Comparison of ENCODE assay signal across 9 cellular contexts in the genomic region with DNA sequence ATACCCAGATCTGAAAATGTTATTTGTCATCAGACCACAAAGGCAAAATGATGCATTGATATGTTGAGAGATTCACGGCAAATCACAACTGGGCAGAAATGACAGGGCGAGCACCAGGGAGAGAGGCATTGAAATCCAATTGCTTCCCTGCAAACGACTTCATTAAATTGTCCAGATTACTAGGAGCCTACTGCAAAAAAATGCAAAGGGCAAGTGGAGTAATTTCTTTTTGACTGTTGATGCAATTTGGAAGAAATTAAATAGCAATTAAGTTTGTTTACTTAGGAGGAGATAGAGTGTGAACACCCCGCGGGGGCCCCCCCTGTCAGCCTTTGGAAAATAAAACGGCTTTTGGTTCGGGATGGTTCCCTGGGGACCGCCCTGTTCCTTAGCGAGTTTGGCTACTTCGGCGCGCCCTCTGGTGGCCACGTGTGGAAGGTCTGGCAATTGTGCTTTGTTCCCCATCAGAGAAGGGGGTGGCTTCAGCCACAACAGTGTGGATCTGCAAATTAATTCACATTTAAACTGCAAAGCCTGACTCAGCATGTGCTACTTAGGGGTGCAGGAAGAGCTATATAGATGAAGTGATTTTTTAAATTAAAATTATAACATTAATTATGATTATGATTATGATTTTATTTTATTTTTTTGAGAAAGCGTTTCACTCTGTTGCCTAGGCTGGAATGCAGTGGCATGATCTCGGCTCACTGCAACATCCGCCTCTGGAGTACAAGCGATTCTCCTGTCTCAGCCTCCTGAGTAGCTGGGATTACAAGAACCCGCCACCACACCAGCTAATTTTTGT. TPM values are rescaled to one million over a fixed set of nuclear protein-coding genes. Genes with fewer than 3 reads are reported as not detected.
DNase-seq lines count a peak whose midpoint lies in the region; ATAC-seq and TF ChIP-seq lines count a peak whose summit lies in the region.
"Had no signal": no experiment of that assay in that cellular context is flagged by ENCODE, and none has a peak within 500 bp of the region (broad histone marks: within the 10 kb centered on the region; RNA-seq: fewer than 3 reads in every experiment).

No MANE protein-coding gene starts in this region.

- 22% methylated on average over 18 of the region's 18 CpGs for WGBS in SK-N-SH (ENCODE audit: low lambda C conversion rate)
- 18 to 21% (median 19%) methylated on average over 18 of the region's 18 CpGs for WGBS in ovary, 3 donors
- 22% methylated on average over 18 of the region's 18 CpGs for WGBS in testis, 2 donors

- H3K9ac ChIP-seq in MM.1S (ENCODE audit: low read length) (no peak overlapping the region), SK-N-SH (no peak overlapping the region)

- peak; percentile 90 for TF ChIP-seq CTCF in MM.1S (IDR thresholded peaks at IDR 0.05; ENCODE audit: low read length)
- peak; percentile 96 for TF ChIP-seq CTCF in SK-N-SH (IDR thresholded peaks at IDR 0.05)
- TF ChIP-seq CTCF in glutamatergic neuron (IDR thresholded peaks at IDR 0.05; ENCODE audit: partially characterized antibody, unreplicated experiment): peak; percentile 99
- TF ChIP-seq CTCF in ovary (IDR thresholded peaks at IDR 0.05): peak; percentile 64 to 86 (median 67)
- TF ChIP-seq CTCF in testis (IDR thresholded peaks at IDR 0.05): peak; percentile 84 to 93 (median 87)

- no peak for ATAC-seq in HG02884 (IDR thresholded peaks at IDR 0.05; ENCODE audit: unreplicated experiment)

- peak; percentile 87 for DNase-seq in ELF-1 (ENCODE audit: low read depth, low spot score)
- peak; percentile 68 for DNase-seq in MM.1S
- DNase-seq in SK-N-SH: peak; percentile 84
- peak; percentile 89 for DNase-seq in activated naive CD4-positive, alpha-beta T cell treated with anti-CD3 and anti-CD28 coated beads for 36 hours
- DNase-seq in glutamatergic neuron: peak; percentile 94
- peak; percentile 67 to 88 (median 83) for DNase-seq in ovary
- DNase-seq in testis: peak; percentile 91

- H3K27me3 ChIP-seq in MM.1S (replicated peaks; ENCODE audit: insufficient read depth, low read length): no peaks in the 10 kb centered on the region
- no peaks in the 10 kb centered on the region for H3K27me3 ChIP-seq in SK-N-SH (ENCODE audit: insufficient read depth)
- no peaks in the 10 kb centered on the region for H3K27me3 ChIP-seq in ovary
- H3K27me3 ChIP-seq in testis: no peaks in the 10 kb centered on the region

- H4K20me1 ChIP-seq in MM.1S (ENCODE audit: insufficient read depth, low read length): no peaks in the 10 kb centered on the region
- no peaks in the 10 kb centered on the region for H4K20me1 ChIP-seq in SK-N-SH (ENCODE audit: insufficient read depth)

- TF ChIP-seq EP300 in SK-N-SH (IDR thresholded peaks at IDR 0.05; ENCODE audit: borderline replicate concordance in 1 of 2, low read depth in 1 of 2, low read length in 1 of 2): no peak
- TF ChIP-seq EP300 in ovary (IDR thresholded peaks at IDR 0.05): no peak

- H3K36me3 Mint-ChIP-seq in activated naive CD4-positive, alpha-beta T cell treated with anti-CD3 and anti-CD28 coated beads for 36 hours (ENCODE audit: low read depth): no peaks in the 10 kb centered on the region
- H3K36me3 Mint-ChIP-seq in glutamatergic neuron (ENCODE audit: unreplicated experiment): no peaks in the 10 kb centered on the region

- H3K4me1 ChIP-seq in MM.1S (ENCODE audit: low read length): no peaks in the 10 kb centered on the region
- peaks cover 0 to 5% of the 10 kb centered on the region in 2 experiments; a peak in 1 of 4 replicates for H3K4me1 ChIP-seq in SK-N-SH (ENCODE audit: control insufficient read depth in 1 of 2, insufficient read depth in 2 of 2, low read depth in 1 of 2, low read length in 1 of 2)
- no peaks in the 10 kb centered on the region for H3K4me1 ChIP-seq in ovary (ENCODE audit: insufficient read depth)
- H3K4me1 ChIP-seq in testis: no peaks in the 10 kb centered on the region

- H3K9me3 ChIP-seq in MM.1S (replicated peaks; ENCODE audit: insufficient read depth, low read length) (no peaks in the 10 kb centered on the region), SK-N-SH (no peaks in the 10 kb centered on the region), ovary (no peaks in the 10 kb centered on the region), testis (no peaks in the 10 kb centered on the region)

- TF ChIP-seq RAD21 in SK-N-SH (IDR thresholded peaks at IDR 0.05; ENCODE audit: low read length): peak; percentile 86

- peaks cover 6% of the 10 kb centered on the region for H3K4me1 Mint-ChIP-seq in activated naive CD4-positive, alpha-beta T cell treated with anti-CD3 and anti-CD28 coated beads for 36 hours (ENCODE audit: low read depth)
- H3K4me1 Mint-ChIP-seq in glutamatergic neuron (ENCODE audit: low read depth, unreplicated experiment): no peaks in the 10 kb centered on the region

- CTCF ChIA-PET in SK-N-SH (lab: Yijun Ruan, JAX): interaction anchor here (0.6 to 5.9 kb wide), 24 partner anchors 9 to 557 kb away, joined by 3 to 24 read pairs (median 4); a partner anchor contains a TSS
- CTCF ChIA-PET in activated naive CD4-positive, alpha-beta T cell treated with anti-CD3 and anti-CD28 coated beads for 36 hours (lab: Charles Lee): interaction anchor here (0.6 to 2.1 kb wide), 16 partner anchors 9 to 168 kb away, joined by 3 to 9 read pairs (median 4); a partner anchor contains a TSS

- no peaks in the 10 kb centered on the region for H3F3A ChIP-seq in MM.1S (ENCODE audit: insufficient read depth, low read length)
- no peaks in the 10 kb centered on the region for H3F3A ChIP-seq in SK-N-SH (replicated peaks; ENCODE audit: insufficient read depth)

- H3K36me3 ChIP-seq in MM.1S (replicated peaks; ENCODE audit: insufficient read depth, low read length) (no peaks in the 10 kb centered on the region), SK-N-SH (replicated peaks in 1 of 2; ENCODE audit: control insufficient read depth in 1 of 2, insufficient read depth in 2 of 2, low read length in 1 of 2) (no peaks in the 10 kb centered on the region), ovary (no peaks in the 10 kb centered on the region), testis (ENCODE audit: low read depth, missing control alignments) (no peaks in the 10 kb centered on the region)

- no peaks in the 10 kb centered on the region for H3K27me3 Mint-ChIP-seq in activated naive CD4-positive, alpha-beta T cell treated with anti-CD3 and anti-CD28 coated beads for 36 hours (ENCODE audit: low read depth)
- H3K27me3 Mint-ChIP-seq in glutamatergic neuron (ENCODE audit: unreplicated experiment): peaks cover 3% of the 10 kb centered on the region

- TF ChIP-seq POLR2A in ovary (IDR thresholded peaks at IDR 0.05) (no peak), testis (IDR thresholded peaks at IDR 0.05) (no peak)

- H3K4me3 Mint-ChIP-seq in activated naive CD4-positive, alpha-beta T cell treated with anti-CD3 and anti-CD28 coated beads for 36 hours: peak overlapping the region; percentile 23
- peak overlapping the region; percentile 51 for H3K4me3 Mint-ChIP-seq in glutamatergic neuron (ENCODE audit: unreplicated experiment)

- H3K27ac ChIP-seq in MM.1S (ENCODE audit: low read length) (no peak overlapping the region), SK-N-SH (ENCODE audit: low read depth in 2 of 2, low read length in 1 of 2) (no peak overlapping the region), ovary (no peak overlapping the region), testis (no peak overlapping the region)

- no peaks in the 10 kb centered on the region for H3K9me3 Mint-ChIP-seq in activated naive CD4-positive, alpha-beta T cell treated with anti-CD3 and anti-CD28 coated beads for 36 hours
- H3K9me3 Mint-ChIP-seq in glutamatergic neuron (ENCODE audit: unreplicated experiment): no peaks in the 10 kb centered on the region

- peak overlapping the region; percentile 73 for H3K4me2 ChIP-seq in MM.1S (ENCODE audit: low read depth, low read length)
- H3K4me2 ChIP-seq in SK-N-SH: peak overlapping the region; percentile 71

- H3K9me2 ChIP-seq in MM.1S (replicated peaks; ENCODE audit: insufficient read depth, low read length) (no peaks in the 10 kb centered on the region), SK-N-SH (no peaks in the 10 kb centered on the region)

- H2AFZ ChIP-seq in MM.1S (ENCODE audit: low read length): peak overlapping the region; percentile 84
- H2AFZ ChIP-seq in SK-N-SH (ENCODE audit: low read depth): peak overlapping the region; percentile 85

- H3K79me2 ChIP-seq in MM.1S (ENCODE audit: low read length) (no peaks in the 10 kb centered on the region), SK-N-SH (ENCODE audit: insufficient read depth) (no peaks in the 10 kb centered on the region)

- intact Hi-C loops in activated naive CD4-positive, alpha-beta T cell treated with anti-CD3 and anti-CD28 coated beads for 36 hours (cut with micrococcal nuclease): loop anchor here (1.0 to 5.0 kb wide), 3 partner anchors 28 to 168 kb away; a partner anchor contains a TSS
- intact Hi-C loops in ovary (cut with DNase I) (loop anchor here in 1 of 4 donors (5.0 kb wide), 1 partner anchor 167 kb away; a partner anchor contains a TSS), testis (cut with DNase I; ENCODE audit: low total_unique reads) (no loop called here)

- H3K27ac Mint-ChIP-seq in activated naive CD4-positive, alpha-beta T cell treated with anti-CD3 and anti-CD28 coated beads for 36 hours: no peak overlapping the region
- no peak overlapping the region for H3K27ac Mint-ChIP-seq in glutamatergic neuron (ENCODE audit: unreplicated experiment)

- H3K4me3 ChIP-seq in MM.1S (ENCODE audit: low read length) (peak overlapping the region; percentile 51), SK-N-SH (ENCODE audit: low read depth in 2 of 2, low read length in 1 of 2) (peak overlapping the region; percentile 37 to 63), ovary (no peak overlapping the region), testis (peak overlapping the region in 1 of 2 donors; percentile 24)

- POLR2A ChIA-PET in SK-N-SH (lab: Yijun Ruan, JAX): interaction anchor here (0.7 kb wide), 1 partner anchor 168 kb away, joined by 3 read pairs; a partner anchor contains a TSS

RNA-seq across cellular contexts. Expression of a gene that starts 14.5 kb away (rescaled TPM):
- polyA plus RNA-seq in SK-N-SH (2012; rRNA removed) (0.66 and 0.93 TPM in 2 replicates), ovary (1 to 10 TPM in 1 of 2 donors, under 1 TPM in 1; 0.38 to 1.1 TPM), testis (ENCODE audit: insufficient read depth, low read depth, low replicate concordance) (33.0 TPM)
- 0.70 and 0.90 TPM in 2 replicates for polyA plus RNA-seq in SK-N-SH (2012; cell fraction: cytosol; rRNA removed)
- 1.5 and 1.7 TPM in 2 replicates for polyA plus RNA-seq in SK-N-SH (2012; cell fraction: nucleus; rRNA removed)
- not detected for total RNA-seq in activated naive CD4-positive, alpha-beta T cell treated with anti-CD3 and anti-CD28 coated beads for 36 hours
- total RNA-seq in glutamatergic neuron (ENCODE audit: unreplicated experiment) (2.5 TPM), ovary (under 1 TPM in 6 of 7 donors, not detected in 1; 0.15 to 0.55 (median 0.31) TPM), testis (10 to 100 TPM in 1 of 2 donors, 1 to 10 TPM in 1; 9.8 to 14.6 TPM)
- total RNA-seq: mononuclear cell had no signal

RNA-seq across cellular contexts. Expression of a gene that starts 43.0 kb away (rescaled TPM):
- polyA plus RNA-seq in SK-N-SH (2012; rRNA removed) (11.2 and 14.8 TPM in 2 replicates), ovary (10 to 100 TPM; 12.5 to 23.5 TPM), testis (ENCODE audit: insufficient read depth, low read depth, low replicate concordance) (32.3 TPM)
- 11.7 and 12.4 TPM in 2 replicates for polyA plus RNA-seq in SK-N-SH (2012; cell fraction: cytosol; rRNA removed)
- 16.9 and 32.5 TPM in 2 replicates for polyA plus RNA-seq in SK-N-SH (2012; cell fraction: nucleus; rRNA removed)
- total RNA-seq in activated naive CD4-positive, alpha-beta T cell treated with anti-CD3 and anti-CD28 coated beads for 36 hours: 100 to 1,000 TPM in 1 of 2 experiments, 10 to 100 TPM in 1; 96.7 to 106 TPM
- total RNA-seq in glutamatergic neuron (ENCODE audit: unreplicated experiment) (82.1 TPM), ovary (10 to 100 TPM; 44.3 to 94.5 (median 61.5) TPM), testis (100 to 1,000 TPM; 113 to 138 TPM)
